In the genomic region with DNA sequence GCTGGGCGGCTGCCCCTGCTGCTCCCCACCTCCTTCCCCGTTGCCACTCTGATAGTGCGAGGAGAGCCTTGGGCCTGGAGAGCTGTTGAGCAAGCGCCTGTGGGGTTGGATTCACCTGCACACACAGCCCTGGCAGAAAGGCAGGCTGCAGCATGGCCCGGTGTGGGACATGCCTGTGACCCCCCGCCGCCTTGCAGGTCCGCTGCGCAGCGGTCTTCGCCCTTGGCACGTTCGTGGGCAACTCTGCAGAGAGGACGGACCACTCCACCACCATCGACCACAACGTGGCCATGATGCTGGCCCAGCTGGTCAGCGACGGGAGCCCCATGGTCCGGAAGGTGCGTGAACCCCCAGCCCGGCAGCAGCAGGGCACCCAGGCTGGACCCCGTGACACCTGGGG, we compare ENCODE assay signal across 19 cellular contexts.
"Had no signal": no experiment of that assay in that cellular context is flagged by ENCODE, and none has a peak within 500 bp of the region (broad histone marks: within the 10 kb centered on the region; RNA-seq: fewer than 3 reads in every experiment).

No MANE protein-coding gene starts in this region.

- H3K36me3 ChIP-seq: transverse colon, uterus had no signal

- H3K9me3 ChIP-seq: colonic mucosa, suprapubic skin, transverse colon, uterus had no signal

- H3K4me1 ChIP-seq: colonic mucosa, suprapubic skin, transverse colon, uterus had no signal

- H3K27ac ChIP-seq: colonic mucosa, skin epidermis, suprapubic skin, transverse colon, uterus, WERI-Rb-1 had no signal

- H3K27me3 ChIP-seq: colonic mucosa, suprapubic skin, transverse colon, uterus had no signal

- H3K4me3 ChIP-seq: colonic mucosa, lung, skin epidermis, suprapubic skin, transverse colon, uterus had no signal

- DNase-seq: activated CD4-positive, alpha-beta T cell treated with anti-CD3 and anti-CD28 coated beads, Interleukin-2, amount 50 U/mL, for 4 hours; activated naive CD8-positive, alpha-beta T cell treated with anti-CD3 and anti-CD28 coated beads, Interleukin-2, amount 10 ng/mL, durations not matched to agents 7 days and 5 days; activated T-cell treated with anti-CD3 and anti-CD28 coated beads, Interleukin-2, amount 50 U/mL, for 72 hours; amygdala; colonic mucosa; foreskin melanocyte; glutamatergic neuron; hypothalamus; nucleus accumbens; retina; stimulated activated CD4-positive, alpha-beta T cell treated with anti-CD3 and anti-CD28 coated beads, Interleukin-15, amount 100 ng/mL, for 24 hours; stimulated activated CD4-positive, alpha-beta T cell treated with anti-CD3 and anti-CD28 coated beads, Interleukin-2, amount 100 ng/mL, for 48 hours; stimulated activated naive CD8-positive, alpha-beta T cell treated with anti-CD3 and anti-CD28 coated beads, Interleukin-15, amount 100 ng/mL, for 72 hours; transverse colon; uterus; WERI-Rb-1 had no signal
